26 cellular contexts compared by ENCODE assay signal in genomic region chr14:90819734-90820393, GRCh38. TPM values are rescaled to one million over a fixed set of nuclear protein-coding genes. Genes with fewer than 3 reads are reported as not detected.
DNase-seq lines count a peak whose midpoint lies in the region; ATAC-seq and TF ChIP-seq lines count a peak whose summit lies in the region.
"Had no signal": no experiment of that assay in that cellular context is flagged by ENCODE, and none has a peak within 500 bp of the region (broad histone marks: within the 10 kb centered on the region; RNA-seq: fewer than 3 reads in every experiment).

No MANE protein-coding gene starts in this region.

- POLR2A ChIA-PET in Caco-2 (lab: Charles Lee) = no interaction called here

- H3K9me3 Mint-ChIP-seq in Caco-2 (ENCODE audit: unreplicated experiment) = peaks cover 13% of the 10 kb centered on the region
- peaks cover 8% of the 10 kb centered on the region for H3K9me3 Mint-ChIP-seq in central memory CD8-positive, alpha-beta T cell

- peaks cover 7% of the 10 kb centered on the region for H3K36me3 Mint-ChIP-seq in Caco-2 (ENCODE audit: insufficient read depth, unreplicated experiment)
- peaks cover 7% of the 10 kb centered on the region for H3K36me3 Mint-ChIP-seq in central memory CD8-positive, alpha-beta T cell (ENCODE audit: insufficient read depth)

- intact Hi-C loops in Caco-2 (cut with micrococcal nuclease; ENCODE audit: unreplicated experiment) (no loop called here), esophagus squamous epithelium (cut with DNase I) (no loop called here)

- no peak for TF ChIP-seq POLR2A in esophagus squamous epithelium (IDR thresholded peaks at IDR 0.05)

- H3K4me3 ChIP-seq in Caco-2 (ENCODE audit: low read depth, low read length) = no peak overlapping the region
- no peak overlapping the region for H3K4me3 ChIP-seq in esophagus squamous epithelium
- H3K4me3 ChIP-seq: gastroesophageal sphincter had no signal

- H3K27me3 Mint-ChIP-seq in Caco-2 (ENCODE audit: insufficient read depth, unreplicated experiment) = no peaks in the 10 kb centered on the region
- no peaks in the 10 kb centered on the region for H3K27me3 Mint-ChIP-seq in central memory CD8-positive, alpha-beta T cell

- BruUV-seq in Caco-2 (replicated peaks; lab: Mats Ljungman, UMichigan) = no TSS peak

- 61 to 67% methylated on average over 3 of the region's 5 CpGs for WGBS in esophagus squamous epithelium, 2 donors

- H3K9me3 ChIP-seq in Caco-2 (peaks cover 26% of the 10 kb centered on the region), esophagus squamous epithelium (peaks cover 0 to 20% (median 8%) of the 10 kb centered on the region in 3 donors)

- CTCF ChIA-PET in Caco-2 (lab: Charles Lee) = interaction anchor here (0.8 kb wide), 1 partner anchor 62 kb away, joined by 5 read pairs; no protein-coding TSS in a partner anchor

- DNase-seq in Caco-2 (peak in 1 of 2 experiments; percentile 16), ELF-1 (ENCODE audit: low read depth, low spot score) (peak; percentile 59), myocyte (ENCODE audit: low read depth) (peak; percentile 60), NCI-H2196 (lab: John Stamatoyannopoulos, UW; ENCODE audit: unreplicated experiment) (no peak), esophagus squamous epithelium (lab: John Stamatoyannopoulos, UW) (no peak)
- no peak for DNase-seq in central memory CD8-positive, alpha-beta T cell (ENCODE audit: low spot score in 2 of 2)
- DNase-seq: activated CD4-positive, alpha-beta T cell treated with anti-CD3 and anti-CD28 coated beads for 4 hours; activated naive CD4-positive, alpha-beta T cell; activated T-cell treated with anti-CD3 and anti-CD28 coated beads, Interleukin-2, amount 50 U/mL, for 24 hours; C1 segment of cervical spinal cord; central memory CD4-positive, alpha-beta T cell; dermis blood vessel endothelial cell; EL; hippocampal formation; Kasumi-1; left ventricle myocardium superior; NCI-H187 treated with DMSO at 0.1 percent for 48 hours; NCI-H82; nephron progenitor cell; stimulated activated CD4-positive, alpha-beta T cell treated with anti-CD3 and anti-CD28 coated beads, Interleukin-2, amount 100 ng/mL, for 48 hours had no signal

- H3K36me3 ChIP-seq in Caco-2 (ENCODE audit: control insufficient read depth, insufficient read depth, low read length) (no peaks in the 10 kb centered on the region), esophagus squamous epithelium (no peaks in the 10 kb centered on the region)
- H3K36me3 ChIP-seq: gastroesophageal sphincter had no signal

- H3K27ac ChIP-seq in esophagus squamous epithelium = no peak overlapping the region
- H3K27ac ChIP-seq: gastroesophageal sphincter, HL-60, parathyroid adenoma had no signal

- H3K4me3 Mint-ChIP-seq in Caco-2 (ENCODE audit: unreplicated experiment) = no peak overlapping the region
- no peak overlapping the region for H3K4me3 Mint-ChIP-seq in central memory CD8-positive, alpha-beta T cell
- H3K4me3 Mint-ChIP-seq: activated T-cell treated with anti-CD3 and anti-CD28 coated beads, Interleukin-2, amount 50 U/mL, for 24 hours; nephron progenitor cell; T-helper 1 cell treated with Interleukin-12 subunit alpha and Interleukin-12 subunit beta and Interleukin-4 antibody, amounts not matched to agents 30 μg/mL and 1 μg/mL, for 36 hours had no signal

- H3K27me3 ChIP-seq in Caco-2 (replicated peaks; ENCODE audit: control insufficient read depth, insufficient read depth, low read length) (no peaks in the 10 kb centered on the region), esophagus squamous epithelium (peaks cover 0 to 5% (median 0%) of the 10 kb centered on the region in 4 donors)
- H3K27me3 ChIP-seq: gastroesophageal sphincter had no signal

- H3K4me1 Mint-ChIP-seq in Caco-2 (ENCODE audit: low read depth, unreplicated experiment) = peaks cover 20% of the 10 kb centered on the region
- peaks cover 24% of the 10 kb centered on the region for H3K4me1 Mint-ChIP-seq in central memory CD8-positive, alpha-beta T cell

- H3K27ac Mint-ChIP-seq in Caco-2 (ENCODE audit: unreplicated experiment) = peak overlapping the region; percentile 27
- H3K27ac Mint-ChIP-seq in central memory CD8-positive, alpha-beta T cell (ENCODE audit: low read depth) = peak overlapping the region; percentile 61
- H3K27ac Mint-ChIP-seq: activated T-cell treated with anti-CD3 and anti-CD28 coated beads, Interleukin-2, amount 50 U/mL, for 24 hours; nephron progenitor cell; T-helper 1 cell treated with Interleukin-12 subunit alpha and Interleukin-12 subunit beta and Interleukin-4 antibody, amounts not matched to agents 30 μg/mL and 1 μg/mL, for 36 hours had no signal

- peaks cover 12% of the 10 kb centered on the region; the same call in 1 of the 2 replicates for H3K4me1 ChIP-seq in Caco-2
- H3K4me1 ChIP-seq in esophagus squamous epithelium = peaks cover 0 to 28% (median 9%) of the 10 kb centered on the region in 3 donors

- TF ChIP-seq CTCF in Caco-2 (IDR thresholded peaks at IDR 0.05; ENCODE audit: insufficient read depth in 1 of 2, low read depth in 1 of 2, low read length in 1 of 2, severe bottlenecking in 1 of 2, unreplicated experiment in 1 of 2) = no peak
- TF ChIP-seq CTCF in esophagus squamous epithelium (IDR thresholded peaks at IDR 0.05) = no peak

- ATAC-seq in central memory CD8-positive, alpha-beta T cell (replicated peaks; ENCODE audit: extremely low read depth, poor library complexity, severe bottlenecking) = no peak
- no peak for ATAC-seq in HG03280 (IDR thresholded peaks at IDR 0.05; ENCODE audit: unreplicated experiment)
- ATAC-seq: gastroesophageal sphincter, left ventricle myocardium superior, right cardiac atrium had no signal

RNA-seq across cellular contexts. Expression of gene TTC7B, which starts 3.6 kb away (rescaled TPM):
- total RNA-seq in Caco-2 (2022) (19.0 and 28.5 TPM in 2 replicates), myocyte (40.6 and 42.1 TPM in 2 replicates), esophagus squamous epithelium (10 to 100 TPM in 2 of 4 donors, 1 to 10 TPM in 2; 3.3 to 18.1 (median 10.0) TPM)
- polyA plus RNA-seq in myocyte (2012) = 32.9 TPM

Comparison
In these comparisons a context has a peak if more than half of its experiments do, and no peak if none do; other contexts are left out.
1. DNase-seq: peak in ELF-1 (single experiment) and myocyte (single experiment); none in central memory CD8-positive, alpha-beta T cell (0 of 2), NCI-H2196 (single experiment) and esophagus squamous epithelium (single experiment).